ENCODE assay signal across 23 cellular contexts in genomic region chr5:181114284-181114843, GRCh38. TPM values are rescaled to one million over a fixed set of nuclear protein-coding genes. Genes with fewer than 3 reads are reported as not detected.
DNase-seq lines count a peak whose midpoint lies in the region; ATAC-seq and TF ChIP-seq lines count a peak whose summit lies in the region.
"Had no signal": no experiment of that assay in that cellular context is flagged by ENCODE, and none has a peak within 500 bp of the region (broad histone marks: within the 10 kb centered on the region; RNA-seq: fewer than 3 reads in every experiment).

No MANE protein-coding gene starts in this region.

- no peak for TF ChIP-seq CTCF in HFF-Myc (IDR thresholded peaks at IDR 0.05; ENCODE audit: low read depth, low read length, missing control alignments)
- TF ChIP-seq CTCF in endothelial cell (IDR thresholded peaks at IDR 0.05; ENCODE audit: unreplicated experiment) = no peak
- TF ChIP-seq CTCF in mesothelial cell of epicardium (IDR thresholded peaks at IDR 0.05; ENCODE audit: unreplicated experiment) = no peak
- TF ChIP-seq CTCF in GM10248 (IDR thresholded peaks at IDR 0.05; ENCODE audit: control extremely low read depth, extremely low read depth, low read depth, missing control alignments) = no peak

- POLR2A ChIA-PET in GM10248 (lab: Yijun Ruan, JAX) = no interaction called here

- peak overlapping the region; percentile 39 for H3K4me3 Mint-ChIP-seq in endothelial cell (ENCODE audit: unreplicated experiment)
- peak overlapping the region; percentile 40 for H3K4me3 Mint-ChIP-seq in mesothelial cell of epicardium
- H3K4me3 Mint-ChIP-seq: activated naive CD8-positive, alpha-beta T cell; central memory CD8-positive, alpha-beta T cell; natural killer cell had no signal

- no peak overlapping the region for H3K27ac Mint-ChIP-seq in endothelial cell (ENCODE audit: unreplicated experiment)
- no peak overlapping the region for H3K27ac Mint-ChIP-seq in mesothelial cell of epicardium
- H3K27ac Mint-ChIP-seq: activated naive CD8-positive, alpha-beta T cell; natural killer cell had no signal

- H3K4me1 Mint-ChIP-seq in endothelial cell (ENCODE audit: unreplicated experiment) (peaks cover 7% of the 10 kb centered on the region), mesothelial cell of epicardium (no peaks in the 10 kb centered on the region)
- H3K4me1 Mint-ChIP-seq: central memory CD8-positive, alpha-beta T cell; natural killer cell had no signal

- DNase-seq in AG08395 (ENCODE audit: low spot score) = peak; percentile 29
- no peak for DNase-seq in HFF-Myc (ENCODE audit: extremely low read depth, low read depth)
- DNase-seq in endothelial cell (ENCODE audit: low spot score) = no peak
- no peak for DNase-seq in mesothelial cell of epicardium (ENCODE audit: low spot score in 2 of 2, unreplicated experiment in 2 of 2)
- no peak for DNase-seq in activated CD4-positive, alpha-beta T cell treated with anti-CD3 and anti-CD28 coated beads, Interleukin-2, amount 50 U/mL, for 4 hours
- DNase-seq in GM10248 (ENCODE audit: extremely low spot score) = no peak
- DNase-seq: activated CD4-positive, alpha-beta T cell treated with anti-CD3 and anti-CD28 coated beads for 48 hours; activated T-cell treated with anti-CD3 and anti-CD28 coated beads, Interleukin-2, amount 50 U/mL, for 1 hour; DMS79; KBM-7; left colon; natural killer cell; NCI-H1105; SIG-M5; stimulated activated CD4-positive, alpha-beta T cell treated with anti-CD3 and anti-CD28 coated beads, Interleukin-1b, Interleukin-23, amount 100 ng/mL, for 48 hours; T-helper 9 cell had no signal

- peak overlapping the region; percentile 31 for H3K4me3 ChIP-seq in HFF-Myc (replicated peaks; ENCODE audit: low read depth, low read length)
- H3K4me3 ChIP-seq: right atrium auricular region, tibial artery had no signal

- no peaks in the 10 kb centered on the region for H3K36me3 Mint-ChIP-seq in endothelial cell (ENCODE audit: low read depth, unreplicated experiment)
- no peaks in the 10 kb centered on the region for H3K36me3 Mint-ChIP-seq in mesothelial cell of epicardium
- H3K36me3 Mint-ChIP-seq: activated naive CD8-positive, alpha-beta T cell; natural killer cell had no signal

- H3K27me3 Mint-ChIP-seq in endothelial cell (ENCODE audit: unreplicated experiment) (peaks cover 12% of the 10 kb centered on the region), mesothelial cell of epicardium (ENCODE audit: low read depth) (peaks cover 96% of the 10 kb centered on the region)

- H3K9me3 Mint-ChIP-seq in endothelial cell (ENCODE audit: unreplicated experiment) (peaks cover 4% of the 10 kb centered on the region), mesothelial cell of epicardium (no peaks in the 10 kb centered on the region)
- H3K9me3 Mint-ChIP-seq: central memory CD8-positive, alpha-beta T cell; natural killer cell had no signal

- CTCF ChIA-PET in GM10248 (lab: Yijun Ruan, JAX) = no interaction called here

- ATAC-seq in GM18867 (IDR thresholded peaks at IDR 0.05; ENCODE audit: unreplicated experiment) = no peak
- ATAC-seq in GM21717 (IDR thresholded peaks at IDR 0.05; ENCODE audit: unreplicated experiment) = no peak
- ATAC-seq: HCT116, left colon, natural killer cell had no signal

RNA-seq across cellular contexts. Expression of gene OR2V1, which starts 16.6 kb away (rescaled TPM):
- total RNA-seq in endothelial cell (ENCODE audit: unreplicated experiment) = not detected
- total RNA-seq in mesothelial cell of epicardium = not detected in 3 replicates
- total RNA-seq: left colon, natural killer cell, right atrium auricular region had no signal

RNA-seq across cellular contexts. Expression of gene OR2V2, which starts 33.0 kb away (rescaled TPM):
- not detected for total RNA-seq in endothelial cell (ENCODE audit: unreplicated experiment)
- not detected in 3 replicates for total RNA-seq in mesothelial cell of epicardium
- total RNA-seq: left colon, natural killer cell, right atrium auricular region had no signal
